Comparison of ENCODE assay signal across 14 cellular contexts in the genomic region with DNA sequence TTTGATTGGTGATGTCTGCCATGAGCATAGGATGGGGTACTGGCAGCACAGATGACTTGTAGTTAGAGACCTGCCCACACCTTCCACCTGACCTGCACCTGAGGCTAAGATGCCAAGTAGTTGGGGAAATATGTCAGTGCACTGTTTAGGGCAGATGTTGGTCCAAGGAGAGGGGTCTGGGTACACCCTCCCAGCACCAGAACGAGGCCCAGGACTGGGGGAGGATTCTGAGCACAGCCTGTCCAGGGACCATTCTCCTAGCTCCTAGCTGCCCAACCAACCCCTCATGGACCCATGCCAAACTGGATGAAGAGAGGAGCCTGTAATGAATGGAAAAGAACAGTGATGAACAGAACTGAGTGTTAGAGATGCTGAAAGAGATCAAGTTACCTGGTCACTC. TPM values are rescaled to one million over a fixed set of nuclear protein-coding genes. Genes with fewer than 3 reads are reported as not detected.
DNase-seq lines count a peak whose midpoint lies in the region; ATAC-seq and TF ChIP-seq lines count a peak whose summit lies in the region.
"Had no signal": no experiment of that assay in that cellular context is flagged by ENCODE, and none has a peak within 500 bp of the region (broad histone marks: within the 10 kb centered on the region; RNA-seq: fewer than 3 reads in every experiment).

No MANE protein-coding gene starts in this region.

- H3K27ac ChIP-seq in coronary artery: no peak overlapping the region
- H3K27ac ChIP-seq: BLaER1 had no signal

- TF ChIP-seq POLR2A in GM18505 (IDR thresholded peaks at IDR 0.05; ENCODE audit: borderline replicate concordance, extremely low read depth, insufficient read depth, insufficient read length): no peak

- no peak for TF ChIP-seq CTCF in coronary artery (IDR thresholded peaks at IDR 0.05)

- ATAC-seq in left lobe of liver: no peak
- ATAC-seq in GM18505 (IDR thresholded peaks at IDR 0.05; ENCODE audit: unreplicated experiment): no peak

- no peak overlapping the region for H3K4me3 ChIP-seq in coronary artery
- H3K4me3 ChIP-seq: BLaER1 had no signal

- peak; percentile 45 for DNase-seq in activated CD8-positive, alpha-beta memory T cell treated with anti-CD3 and anti-CD28 coated beads for 24 hours
- no peak for DNase-seq in activated CD8-positive, alpha-beta memory T cell treated with anti-CD3 and anti-CD28 coated beads, Interleukin-2, amount 50 U/mL, for 48 hours
- DNase-seq in coronary artery (ENCODE audit: low spot score) (peak; percentile 22), left lobe of liver (ENCODE audit: low spot score) (peak; percentile 12), NCI-H2107 (lab: John Stamatoyannopoulos, UW) (no peak)
- no peak for DNase-seq in activated effector memory CD4-positive, alpha-beta T cell treated with anti-CD3 and anti-CD28 coated beads, Interleukin-2, amount 50 U/mL, for 16 hours
- DNase-seq: 8988T; AML-193; CD8-positive, alpha-beta memory T cell; GF-D8 had no signal

RNA-seq across cellular contexts. Expression of a gene that starts 28.0 kb away (rescaled TPM):
- total RNA-seq in left lobe of liver: not detected
- total RNA-seq: Caco-2; CD8-positive, alpha-beta memory T cell; HT-29 had no signal

RNA-seq across cellular contexts. Expression of a gene that starts 60.0 kb away (rescaled TPM):
- total RNA-seq in left lobe of liver: 22.4 TPM

Comparison
In these comparisons a context has a peak if more than half of its experiments do, and no peak if none do; other contexts are left out.
1. DNase-seq: peak in activated CD8-positive, alpha-beta memory T cell treated with anti-CD3 and anti-CD28 coated beads for 24 hours (single experiment), coronary artery (single experiment) and left lobe of liver (single experiment); none in activated CD8-positive, alpha-beta memory T cell treated with anti-CD3 and anti-CD28 coated beads, Interleukin-2, amount 50 U/mL, for 48 hours (single experiment), activated effector memory CD4-positive, alpha-beta T cell treated with anti-CD3 and anti-CD28 coated beads, Interleukin-2, amount 50 U/mL, for 16 hours (single experiment) and NCI-H2107 (single experiment).